In the genomic region with DNA sequence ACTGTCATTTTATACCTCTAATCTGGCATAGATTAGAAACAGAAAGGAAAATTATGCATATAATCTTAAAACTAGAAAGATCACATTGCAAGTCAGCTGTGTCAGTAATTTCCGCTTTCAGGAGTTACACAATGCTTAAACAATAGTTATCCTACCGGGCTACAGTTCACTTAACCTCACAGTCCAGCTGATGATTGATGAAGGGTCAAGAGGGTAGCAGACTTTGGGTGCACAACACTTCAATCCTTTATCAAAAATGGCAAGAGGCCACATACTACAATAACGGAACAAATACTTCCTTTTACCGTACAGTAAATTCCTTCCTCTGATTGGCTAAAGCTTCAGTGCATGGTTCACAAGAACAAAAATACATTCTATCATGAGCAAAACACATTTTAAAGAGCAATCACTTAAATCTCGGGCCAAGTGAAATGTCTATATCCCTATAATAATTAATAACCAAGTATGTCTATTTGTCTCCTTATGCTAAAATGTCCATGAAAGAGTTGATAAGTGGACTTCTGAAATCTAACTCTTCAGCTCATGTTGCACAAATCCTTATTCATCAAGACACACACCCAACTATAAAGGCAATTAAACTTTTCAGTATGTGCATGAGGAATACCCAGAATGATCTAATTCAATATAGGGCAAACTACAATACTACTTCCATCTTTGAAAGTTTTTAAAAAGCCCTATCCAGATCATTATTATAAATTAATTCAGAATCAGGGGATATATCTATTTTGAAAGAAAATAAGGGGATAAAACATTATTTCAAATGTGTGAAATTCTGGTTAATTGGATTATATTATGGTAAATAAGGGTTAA, we compare ENCODE assay signal across 10 cellular contexts.
DNase-seq lines count a peak whose midpoint lies in the region; ATAC-seq, FAIRE-seq and TF ChIP-seq lines count a peak whose summit lies in the region.
"Had no signal": no experiment of that assay in that cellular context is flagged by ENCODE, and none has a peak within 500 bp of the region (broad histone marks: within the 10 kb centered on the region; RNA-seq: fewer than 3 reads in every experiment).

No MANE protein-coding gene starts in this region.

- TF ChIP-seq CTCF in bronchial epithelial cell (IDR thresholded peaks at IDR 0.05; ENCODE audit: insufficient read depth, low read length, severe bottlenecking) (no peak), natural killer cell (IDR thresholded peaks at IDR 0.05) (no peak), colonic mucosa (IDR thresholded peaks at IDR 0.05) (no peak), Peyer's patch (IDR thresholded peaks at IDR 0.05) (no peak)

- peak; percentile 66 for DNase-seq in bronchial epithelial cell (ENCODE audit: low read depth)
- no peak for DNase-seq in natural killer cell
- no peak for DNase-seq in colonic mucosa
- DNase-seq in NCI-H1930 (lab: John Stamatoyannopoulos, UW) = no peak
- DNase-seq in Karpas-422 = no peak
- no peak for DNase-seq in Peyer's patch
- DNase-seq: amniotic stem cell, NCI-H2081 had no signal

- H3K4me3 ChIP-seq in bronchial epithelial cell (ENCODE audit: low read depth, low read length) (no peak overlapping the region), colonic mucosa (no peak overlapping the region), Karpas-422 (ENCODE audit: low read length) (no peak overlapping the region), Peyer's patch (no peak overlapping the region)

- H3K36me3 Mint-ChIP-seq in IgD-negative memory B cell (peaks cover 1% of the 10 kb centered on the region), natural killer cell (no peaks in the 10 kb centered on the region)

- TF ChIP-seq POLR2A in Peyer's patch (IDR thresholded peaks at IDR 0.05) = no peak

- H3K27ac Mint-ChIP-seq in IgD-negative memory B cell (peak overlapping the region in 2 of 3 donors; percentile 0 to 20), natural killer cell (peak overlapping the region; percentile 64 to 75)

- H3K4me1 ChIP-seq in colonic mucosa (peaks cover 4% of the 10 kb centered on the region), Karpas-422 (ENCODE audit: low read length) (no peaks in the 10 kb centered on the region), Peyer's patch (peaks cover 0 to 35% (median 7%) of the 10 kb centered on the region in 4 donors)

- no peak overlapping the region for H2AFZ ChIP-seq in Karpas-422 (ENCODE audit: low read length)

- H3K9me3 Mint-ChIP-seq in IgD-negative memory B cell = no peaks in the 10 kb centered on the region
- H3K9me3 Mint-ChIP-seq in natural killer cell = no peaks in the 10 kb centered on the region

- H3K27ac ChIP-seq in colonic mucosa (no peak overlapping the region), Karpas-422 (ENCODE audit: low read length) (no peak overlapping the region), Peyer's patch (peak overlapping the region in 2 of 4 donors; percentile 1 to 40)

- H3K4me3 Mint-ChIP-seq in IgD-negative memory B cell (peak overlapping the region; percentile 1 to 84 (median 36)), natural killer cell (peak overlapping the region; percentile 72)

- H4K20me1 ChIP-seq in Karpas-422 (ENCODE audit: insufficient read depth, low read depth, low read length) = no peaks in the 10 kb centered on the region

- H3K9me3 ChIP-seq in colonic mucosa (no peaks in the 10 kb centered on the region), Karpas-422 (ENCODE audit: low read length) (no peaks in the 10 kb centered on the region), Peyer's patch (no peaks in the 10 kb centered on the region)

- H3K27me3 ChIP-seq in bronchial epithelial cell (ENCODE audit: control insufficient read depth, insufficient read depth, low read length) (no peaks in the 10 kb centered on the region), colonic mucosa (no peaks in the 10 kb centered on the region), Karpas-422 (ENCODE audit: low read length) (no peaks in the 10 kb centered on the region), Peyer's patch (no peaks in the 10 kb centered on the region)

- intact Hi-C loops in natural killer cell (cut with micrococcal nuclease) = no loop called here
- intact Hi-C loops in colonic mucosa (cut with DNase I) = no loop called here

- H3K36me3 ChIP-seq in bronchial epithelial cell (ENCODE audit: control insufficient read depth, insufficient read depth, low read length) = no peaks in the 10 kb centered on the region
- H3K36me3 ChIP-seq in colonic mucosa = no peaks in the 10 kb centered on the region
- H3K36me3 ChIP-seq in Karpas-422 (ENCODE audit: insufficient read depth, low read length) = no peaks in the 10 kb centered on the region
- no peaks in the 10 kb centered on the region for H3K36me3 ChIP-seq in Peyer's patch

- no peaks in the 10 kb centered on the region for H3K9me2 ChIP-seq in Karpas-422 (replicated peaks; ENCODE audit: insufficient read depth, low read length)

- H3K9ac ChIP-seq in colonic mucosa (ENCODE audit: low read depth in 2 of 2, low read length in 2 of 2) (no peak overlapping the region), Karpas-422 (ENCODE audit: low read length) (no peak overlapping the region)

- peak; percentile 32 for ATAC-seq in GM19043 (IDR thresholded peaks at IDR 0.05; ENCODE audit: low read depth, unreplicated experiment)
- peak in 2 of 3 donors; percentile 8 to 14 for ATAC-seq in natural killer cell

- H3K27me3 Mint-ChIP-seq in IgD-negative memory B cell (no peaks in the 10 kb centered on the region), natural killer cell (ENCODE audit: low read depth in 2 of 2) (no peaks in the 10 kb centered on the region)

- no peak for FAIRE-seq in bronchial epithelial cell (lab: Jason Lieb, UNC)

- peaks cover 54 to 57% (median 56%) of the 10 kb centered on the region in 3 donors for H3K4me1 Mint-ChIP-seq in IgD-negative memory B cell
- peaks cover 44 to 47% of the 10 kb centered on the region in 2 donors for H3K4me1 Mint-ChIP-seq in natural killer cell

- no peak overlapping the region for H3K4me2 ChIP-seq in Karpas-422 (ENCODE audit: low read depth, low read length, poor library complexity, severe bottlenecking)

- H3K79me2 ChIP-seq in Karpas-422 (ENCODE audit: low read length) = no peaks in the 10 kb centered on the region
